Comparison of ENCODE assay signal across 35 cellular contexts in genomic region chr1:220386494-220387195, GRCh38.
"Had no signal": no experiment of that assay in that cellular context is flagged by ENCODE, and none has a peak within 500 bp of the region (broad histone marks: within the 10 kb centered on the region; RNA-seq: fewer than 3 reads in every experiment).

No MANE protein-coding gene starts in this region.

- H3K9me3 ChIP-seq: body of pancreas, breast epithelium had no signal

- H3K27ac ChIP-seq: adrenal gland, body of pancreas, breast epithelium, SJSA1, WERI-Rb-1 had no signal

- H3K4me3 ChIP-seq: adrenal gland, body of pancreas, breast epithelium, K562, SJSA1 had no signal

- DNase-seq: activated CD4-positive, alpha-beta T cell treated with anti-CD3 and anti-CD28 coated beads, Interleukin-2, amount 10 ng/mL, durations not matched to agents 24 days and 14 days; activated CD4-positive, alpha-beta T cell treated with anti-CD3 and anti-CD28 coated beads, Interleukin-2, amount 50 U/mL, for 4 hours; activated CD4-positive, CD25-positive, alpha-beta regulatory T cell; activated CD8-positive, alpha-beta T cell treated with anti-CD3 and anti-CD28 coated beads for 36 hours; activated effector memory CD4-positive, alpha-beta T cell treated with anti-CD3 and anti-CD28 coated beads, Interleukin-2, amount 50 U/mL, for 16 hours; activated naive CD4-positive, alpha-beta T cell; activated T-cell treated with anti-CD3 and anti-CD28 coated beads, Interleukin-2, amount 50 U/mL, for 1 hour; activated T-cell treated with anti-CD3 and anti-CD28 coated beads, Interleukin-2, amount 50 U/mL, for 72 hours; adrenal gland; body of pancreas; caudate nucleus; cerebellar nuclear complex; NCI-H1105 treated with DMSO at 0.1 percent for 48 hours; NCI-H1436 treated with DMSO at 0.1 percent for 48 hours; NCI-H1694 treated with DMSO at 0.1 percent for 48 hours; NCI-H2029 treated with DMSO at 0.1 percent for 48 hours; NCI-H2107; NCI-H2171; NCI-H510A; NCI-H526; NCI-H748 treated with DMSO at 0.1 percent for 48 hours; NK-92 treated with Interleukin-12 subunit alpha and Interleukin-12 subunit beta, amount 100 ng/mL, for 24 hours; RPMI8226; SHP77 treated with DMSO at 0.1 percent for 48 hours; T-cell; T-helper 17 cell; WERI-Rb-1 had no signal

- FAIRE-seq: astrocyte, K562 had no signal

- H3K4me1 ChIP-seq: adrenal gland, body of pancreas, breast epithelium, SJSA1 had no signal

- H3K27me3 ChIP-seq: adrenal gland, body of pancreas, breast epithelium, SJSA1 had no signal

- H3K36me3 ChIP-seq: adrenal gland, breast epithelium, SJSA1, WERI-Rb-1 had no signal

- ATAC-seq: activated CD8-positive, alpha-beta T cell treated with anti-CD3 and anti-CD28 coated beads for 36 hours; activated naive CD4-positive, alpha-beta T cell treated with anti-CD3 and anti-CD28 coated beads, Interleukin-2, amount 50 U/mL, for 72 hours; activated T-cell treated with anti-CD3 and anti-CD28 coated beads, Interleukin-2, amount 50 U/mL, for 72 hours; activated T-helper 17 cell treated with anti-CD3 and anti-CD28 coated beads, Interleukin-2, amount 50 U/mL, for 72 hours; body of pancreas; K562; Panc1; SK-N-SH treated with all-trans-retinoic acid at 6 μM for 48 hours; T-cell; T-helper 17 cell had no signal
